ENCODE assay signal across 8 cellular contexts in genomic region chr3:11642455-11643162, GRCh38. TPM values are rescaled to one million over a fixed set of nuclear protein-coding genes. Genes with fewer than 3 reads are reported as not detected.
DNase-seq lines count a peak whose midpoint lies in the region; ATAC-seq and TF ChIP-seq lines count a peak whose summit lies in the region.

No MANE protein-coding gene starts in this region.

- H3K4me3 ChIP-seq in CD4-positive, CD25-positive, alpha-beta regulatory T cell (ENCODE audit: low read depth, low read length), result peak overlapping the region; percentile 97
- H3K4me3 ChIP-seq in Panc1 (ENCODE audit: low read depth in 2 of 2, low read length in 2 of 2), result peak overlapping the region; percentile 84 to 86
- H3K4me3 ChIP-seq in fibroblast of mammary gland (ENCODE audit: control insufficient read depth, low read depth, low read length), result peak overlapping the region; percentile 60

- peaks cover 8 to 55% (median 34%) of the 10 kb centered on the region in 4 donors for H3K4me1 Mint-ChIP-seq in CD4-positive, CD25-positive, alpha-beta regulatory T cell
- H3K4me1 Mint-ChIP-seq in activated T-helper 1 cell treated with anti-CD3 and anti-CD28 coated beads, Interleukin-12 subunit alpha, Interleukin-12 subunit beta, Interleukin-2, Interleukin-4 antibody, amounts not matched to agents 30 ng/mL and 10 ng/mL and 1 ng/mL, durations not matched to agents 14 hours and 24 hours and 36 hours (ENCODE audit: low read depth), result peaks cover 49% of the 10 kb centered on the region
- peaks cover 61 to 64% of the 10 kb centered on the region in 2 donors for H3K4me1 Mint-ChIP-seq in natural killer cell
- H3K4me1 Mint-ChIP-seq in stimulated activated naive CD8-positive, alpha-beta T cell treated with anti-CD3 and anti-CD28 coated beads, Interleukin-15, Interleukin-2, amounts not matched to agents 100 ng/mL and 50 ng/mL, for 24 hours (ENCODE audit: low read depth), result peaks cover 50% of the 10 kb centered on the region

- intact Hi-C loops in Panc1 (cut with micrococcal nuclease; ENCODE audit: unreplicated experiment) (loop anchor here (2.0 to 5.0 kb wide), 2 partner anchors 42 to 85 kb away; no protein-coding TSS in a partner anchor), natural killer cell (cut with micrococcal nuclease) (loop anchor here (2.0 to 5.0 kb wide), 3 partner anchors 32 to 370 kb away; partner anchors contain the start of gene ATG7)
- intact Hi-C loops in activated T-helper 1 cell treated with anti-CD3 and anti-CD28 coated beads, Interleukin-12 subunit alpha, Interleukin-12 subunit beta, Interleukin-2, Interleukin-4 antibody, amounts not matched to agents 30 ng/mL and 10 ng/mL and 1 ng/mL, durations not matched to agents 14 hours and 24 hours and 36 hours (cut with micrococcal nuclease), result loop anchor here (1.0 to 10.0 kb wide), 10 partner anchors 8 to 1782 kb away; partner anchors contain the start of genes ATG7, NUP210 and TAMM41

- in situ Hi-C loops in Panc1 (cut with HindIII; ENCODE audit: low pct_unique_long_range_greater_than_20kb, low sequenced_read_pairs), result no loop called here

- no TSS peak for BruUV-seq in Panc1 (replicated peaks; lab: Mats Ljungman, UMichigan)

- peaks cover 13% of the 10 kb centered on the region for H3K27me3 Mint-ChIP-seq in CD4-positive, CD25-positive, alpha-beta regulatory T cell
- peaks cover 12% of the 10 kb centered on the region for H3K27me3 Mint-ChIP-seq in activated T-helper 1 cell treated with anti-CD3 and anti-CD28 coated beads, Interleukin-12 subunit alpha, Interleukin-12 subunit beta, Interleukin-2, Interleukin-4 antibody, amounts not matched to agents 30 ng/mL and 10 ng/mL and 1 ng/mL, durations not matched to agents 14 hours and 24 hours and 36 hours (ENCODE audit: insufficient read depth)
- H3K27me3 Mint-ChIP-seq in natural killer cell (ENCODE audit: low read depth in 2 of 2), result no peaks in the 10 kb centered on the region
- no peaks in the 10 kb centered on the region for H3K27me3 Mint-ChIP-seq in stimulated activated naive CD8-positive, alpha-beta T cell treated with anti-CD3 and anti-CD28 coated beads, Interleukin-15, Interleukin-2, amounts not matched to agents 100 ng/mL and 50 ng/mL, for 24 hours

- TF ChIP-seq CTCF in Panc1 (IDR thresholded peaks at IDR 0.05), result no peak
- no peak for TF ChIP-seq CTCF in fibroblast of mammary gland (conservative IDR thresholded peaks at IDR 0.05; ENCODE audit: control insufficient read depth, insufficient read depth, low read depth, low read length)
- TF ChIP-seq CTCF in natural killer cell (IDR thresholded peaks at IDR 0.05), result no peak

- H3K36me3 Mint-ChIP-seq in CD4-positive, CD25-positive, alpha-beta regulatory T cell, result no peaks in the 10 kb centered on the region
- H3K36me3 Mint-ChIP-seq in activated T-helper 1 cell treated with anti-CD3 and anti-CD28 coated beads, Interleukin-12 subunit alpha, Interleukin-12 subunit beta, Interleukin-2, Interleukin-4 antibody, amounts not matched to agents 30 ng/mL and 10 ng/mL and 1 ng/mL, durations not matched to agents 14 hours and 24 hours and 36 hours (ENCODE audit: low read depth), result peaks cover 19% of the 10 kb centered on the region
- no peaks in the 10 kb centered on the region for H3K36me3 Mint-ChIP-seq in natural killer cell
- peaks cover 18% of the 10 kb centered on the region for H3K36me3 Mint-ChIP-seq in stimulated activated naive CD8-positive, alpha-beta T cell treated with anti-CD3 and anti-CD28 coated beads, Interleukin-15, Interleukin-2, amounts not matched to agents 100 ng/mL and 50 ng/mL, for 24 hours (ENCODE audit: low read depth)

- peak; percentile 45 to 83 (median 64) for DNase-seq in CD4-positive, CD25-positive, alpha-beta regulatory T cell
- DNase-seq in Panc1 (ENCODE audit: low read depth, low spot score) (no peak), fibroblast of mammary gland (ENCODE audit: low read depth) (peak; percentile 86), natural killer cell (peak; percentile 68)
- DNase-seq in activated T-helper 1 cell treated with anti-CD3 and anti-CD28 coated beads, Interleukin-12 subunit alpha, Interleukin-12 subunit beta, Interleukin-2, Interleukin-4 antibody, amounts not matched to agents 30 ng/mL and 10 ng/mL and 1 ng/mL, durations not matched to agents 14 hours and 24 hours and 36 hours (ENCODE audit: low spot score), result peak; percentile 57

- ATAC-seq in CD4-positive, CD25-positive, alpha-beta regulatory T cell (ENCODE audit: low read depth in 2 of 2), result peak; percentile 79 to 81
- ATAC-seq in GM19324 (IDR thresholded peaks at IDR 0.05; ENCODE audit: low FRiP score, unreplicated experiment) (peak; percentile 54), HG03442 (IDR thresholded peaks at IDR 0.05; ENCODE audit: unreplicated experiment) (peak; percentile 58), Panc1 (peak; percentile 68), natural killer cell (peak; percentile 73 to 86 (median 77))

- POLR2A ChIA-PET in Panc1 (lab: Charles Lee), result interaction anchor here (0.7 kb wide), 1 partner anchor 263 kb away, joined by 3 read pairs; no protein-coding TSS in a partner anchor

- H3K27ac Mint-ChIP-seq in CD4-positive, CD25-positive, alpha-beta regulatory T cell, result peak overlapping the region; percentile 93 to 99 (median 94)
- peak overlapping the region; percentile 96 for H3K27ac Mint-ChIP-seq in activated T-helper 1 cell treated with anti-CD3 and anti-CD28 coated beads, Interleukin-12 subunit alpha, Interleukin-12 subunit beta, Interleukin-2, Interleukin-4 antibody, amounts not matched to agents 30 ng/mL and 10 ng/mL and 1 ng/mL, durations not matched to agents 14 hours and 24 hours and 36 hours
- peak overlapping the region; percentile 98 to 100 for H3K27ac Mint-ChIP-seq in natural killer cell
- peak overlapping the region; percentile 99 for H3K27ac Mint-ChIP-seq in stimulated activated naive CD8-positive, alpha-beta T cell treated with anti-CD3 and anti-CD28 coated beads, Interleukin-15, Interleukin-2, amounts not matched to agents 100 ng/mL and 50 ng/mL, for 24 hours

- H3K27me3 ChIP-seq in CD4-positive, CD25-positive, alpha-beta regulatory T cell (ENCODE audit: control insufficient read depth, insufficient read depth, low read length), result no peaks in the 10 kb centered on the region
- no peaks in the 10 kb centered on the region for H3K27me3 ChIP-seq in Panc1 (ENCODE audit: control insufficient read depth, insufficient read depth, low read length)

- CTCF ChIA-PET in Panc1 (lab: Charles Lee), result interaction anchor here (0.7 kb wide), 1 partner anchor 10 kb away, joined by 3 read pairs; no protein-coding TSS in a partner anchor

- H3K36me3 ChIP-seq in CD4-positive, CD25-positive, alpha-beta regulatory T cell (ENCODE audit: control insufficient read depth, insufficient read depth, low read length), result no peaks in the 10 kb centered on the region
- no peaks in the 10 kb centered on the region; the same call in 1 of the 2 replicates for H3K36me3 ChIP-seq in Panc1 (ENCODE audit: control insufficient read depth, insufficient read depth, low read length)

- H3K9me3 ChIP-seq in CD4-positive, CD25-positive, alpha-beta regulatory T cell (ENCODE audit: control insufficient read depth in 2 of 2, low read length in 2 of 2), result no peaks in the 10 kb centered on the region
- no peaks in the 10 kb centered on the region for H3K9me3 ChIP-seq in Panc1 (ENCODE audit: control insufficient read depth, insufficient read depth, low read depth, low read length)

- no peaks in the 10 kb centered on the region for H3K9me3 Mint-ChIP-seq in CD4-positive, CD25-positive, alpha-beta regulatory T cell
- no peaks in the 10 kb centered on the region for H3K9me3 Mint-ChIP-seq in activated T-helper 1 cell treated with anti-CD3 and anti-CD28 coated beads, Interleukin-12 subunit alpha, Interleukin-12 subunit beta, Interleukin-2, Interleukin-4 antibody, amounts not matched to agents 30 ng/mL and 10 ng/mL and 1 ng/mL, durations not matched to agents 14 hours and 24 hours and 36 hours
- no peaks in the 10 kb centered on the region for H3K9me3 Mint-ChIP-seq in natural killer cell
- no peaks in the 10 kb centered on the region for H3K9me3 Mint-ChIP-seq in stimulated activated naive CD8-positive, alpha-beta T cell treated with anti-CD3 and anti-CD28 coated beads, Interleukin-15, Interleukin-2, amounts not matched to agents 100 ng/mL and 50 ng/mL, for 24 hours

- peak overlapping the region; percentile 76 for H3K27ac ChIP-seq in CD4-positive, CD25-positive, alpha-beta regulatory T cell (ENCODE audit: insufficient read depth, low read length, poor library complexity, severe bottlenecking)
- peak overlapping the region; percentile 99 for H3K27ac ChIP-seq in Panc1 (ENCODE audit: low read length)

- H3K4me1 ChIP-seq in CD4-positive, CD25-positive, alpha-beta regulatory T cell (ENCODE audit: control insufficient read depth, insufficient read depth, low read length, poor library complexity, severe bottlenecking), result peaks cover 27% of the 10 kb centered on the region
- peaks cover 14% of the 10 kb centered on the region for H3K4me1 ChIP-seq in Panc1 (ENCODE audit: control insufficient read depth, insufficient read depth, low read length)

- H3K4me3 Mint-ChIP-seq in CD4-positive, CD25-positive, alpha-beta regulatory T cell, result peak overlapping the region; percentile 90 to 99 (median 97)
- H3K4me3 Mint-ChIP-seq in activated T-helper 1 cell treated with anti-CD3 and anti-CD28 coated beads, Interleukin-12 subunit alpha, Interleukin-12 subunit beta, Interleukin-2, Interleukin-4 antibody, amounts not matched to agents 30 ng/mL and 10 ng/mL and 1 ng/mL, durations not matched to agents 14 hours and 24 hours and 36 hours, result peak overlapping the region; percentile 95
- peak overlapping the region; percentile 100 for H3K4me3 Mint-ChIP-seq in natural killer cell
- H3K4me3 Mint-ChIP-seq in stimulated activated naive CD8-positive, alpha-beta T cell treated with anti-CD3 and anti-CD28 coated beads, Interleukin-15, Interleukin-2, amounts not matched to agents 100 ng/mL and 50 ng/mL, for 24 hours, result peak overlapping the region; percentile 99

RNA-seq across cellular contexts. Expression of gene VGLL4, which starts 1.1 kb away (rescaled TPM):
- 16.3 TPM for total RNA-seq in CD4-positive, CD25-positive, alpha-beta regulatory T cell
- polyA plus RNA-seq in CD4-positive, CD25-positive, alpha-beta regulatory T cell, result 10 to 100 TPM in 3 of 4 donors, 1 to 10 TPM in 1; 8.5 to 15.6 (median 12.8) TPM
- 66.0 TPM for total RNA-seq in Panc1 (2021; ENCODE audit: unreplicated experiment)
- 61.2 TPM for polyA plus RNA-seq in Panc1 (2012; ENCODE audit: insufficient read length)
- 46.0 and 48.7 TPM in 2 replicates for total RNA-seq in activated T-helper 1 cell treated with anti-CD3 and anti-CD28 coated beads, Interleukin-12 subunit alpha, Interleukin-12 subunit beta, Interleukin-2, Interleukin-4 antibody, amounts not matched to agents 30 ng/mL and 10 ng/mL and 1 ng/mL, durations not matched to agents 14 hours and 24 hours and 36 hours
- total RNA-seq in natural killer cell, result 10 to 100 TPM; 29.5 to 42.8 (median 34.6) TPM
